ENCODE assay signal across 25 cellular contexts in genomic region chr20:48197034-48197433, GRCh38.
"Had no signal": no experiment of that assay in that cellular context is flagged by ENCODE, and none has a peak within 500 bp of the region (broad histone marks: within the 10 kb centered on the region; RNA-seq: fewer than 3 reads in every experiment).

No MANE protein-coding gene starts in this region.

- H3K9ac ChIP-seq: parathyroid adenoma had no signal

- H3K4me2 ChIP-seq: smooth muscle cell had no signal

- H2AFZ ChIP-seq: parathyroid adenoma had no signal

- H3K4me1 ChIP-seq: heart right ventricle, parathyroid adenoma, stomach had no signal

- H3K27me3 ChIP-seq: cardiac muscle cell, sigmoid colon, transverse colon, vagina had no signal

- H3K4me3 ChIP-seq: cardiac muscle cell, heart right ventricle, sigmoid colon, smooth muscle cell, stomach, suprapubic skin, transverse colon, vagina had no signal

- H3K36me3 ChIP-seq: cardiac muscle cell, heart right ventricle, sigmoid colon, stomach, suprapubic skin, transverse colon, vagina had no signal

- H3K9me3 ChIP-seq: heart right ventricle, sigmoid colon, stomach, suprapubic skin, transverse colon, vagina had no signal

- ATAC-seq: heart right ventricle; natural killer cell treated with Interleukin-12 subunit alpha and Interleukin-12 subunit beta and Interleukin-15 and Interleukin-18, amount 100 ng/mL, for 72 hours; stimulated activated memory B cell treated with anti-CD40 and anti-IgM and Interleukin-4, amounts not matched to agents 10 μg/mL and 1 μg/mL and 100 μg/mL, for 72 hours had no signal

- H3K79me2 ChIP-seq: parathyroid adenoma had no signal

- DNase-seq: activated CD4-positive, alpha-beta T cell treated with anti-CD3 and anti-CD28 coated beads for 4 hours; activated CD4-positive, alpha-beta T cell treated with anti-CD3 and anti-CD28 coated beads, Interleukin-2, amount 50 U/mL, for 48 hours; activated CD4-positive, CD25-positive, alpha-beta regulatory T cell; activated CD8-positive, alpha-beta memory T cell treated with anti-CD3 and anti-CD28 coated beads, Interleukin-2, amount 50 U/mL, for 48 hours; activated effector memory CD4-positive, alpha-beta T cell treated with Interleukin-2 at 50 U/mL for 16 hours; activated naive CD4-positive, alpha-beta T cell treated with anti-CD3 and anti-CD28 coated beads for 36 hours; activated naive CD8-positive, alpha-beta T cell treated with anti-CD3 and anti-CD28 coated beads, Interleukin-2, amount 10 ng/mL, durations not matched to agents 7 days and 5 days; activated T-cell treated with anti-CD3 and anti-CD28 coated beads, Interleukin-2, amount 50 U/mL, for 48 hours; amygdala; effector CD4-positive, alpha-beta T cell; heart right ventricle; kidney; nucleus accumbens; sigmoid colon; stimulated activated CD4-positive, alpha-beta T cell treated with anti-CD3 and anti-CD28 coated beads, Interleukin-15, amount 100 ng/mL, for 24 hours; stomach; T1000; transverse colon had no signal

- H3K27ac ChIP-seq: cardiac muscle cell, heart right ventricle, parathyroid adenoma, sigmoid colon, stomach, suprapubic skin, transverse colon, vagina had no signal
